31 cellular contexts compared by ENCODE assay signal in genomic region chr2:27412419-27413152, GRCh38. TPM values are rescaled to one million over a fixed set of nuclear protein-coding genes. Genes with fewer than 3 reads are reported as not detected.
"Had no signal": no experiment of that assay in that cellular context is flagged by ENCODE, and none has a peak within 500 bp of the region (broad histone marks: within the 10 kb centered on the region; RNA-seq: fewer than 3 reads in every experiment).

No MANE protein-coding gene starts in this region.

- H3K36me3 Mint-ChIP-seq: neural progenitor cell had no signal

- H3K27ac Mint-ChIP-seq: neural progenitor cell; progenitor cell of endocrine pancreas; stimulated activated naive CD8-positive, alpha-beta T cell treated with anti-CD3 and anti-CD28 coated beads, Interleukin-15, amount 100 ng/mL, for 72 hours had no signal

- H3K27ac ChIP-seq: colonic mucosa, esophagus squamous epithelium, heart right ventricle, left lung, neural progenitor cell, parathyroid adenoma, suprapubic skin, transverse colon, upper lobe of right lung, uterus had no signal

- H3K4me3 Mint-ChIP-seq: neural progenitor cell; stimulated activated naive CD8-positive, alpha-beta T cell treated with anti-CD3 and anti-CD28 coated beads, Interleukin-15, amount 100 ng/mL, for 72 hours had no signal

- H3K9me3 ChIP-seq: colonic mucosa, esophagus squamous epithelium, heart right ventricle, left lung, suprapubic skin, transverse colon, upper lobe of right lung, uterus had no signal

- H3K27me3 ChIP-seq: colonic mucosa, esophagus squamous epithelium, heart right ventricle, left lung, neural progenitor cell, suprapubic skin, transverse colon, upper lobe of right lung, uterus had no signal

- H3K4me3 ChIP-seq: colonic mucosa, esophagus squamous epithelium, heart right ventricle, left lung, neural progenitor cell, smooth muscle cell, suprapubic skin, transverse colon, upper lobe of right lung, uterus had no signal

- H3K4me2 ChIP-seq: neural progenitor cell, smooth muscle cell had no signal

- H2AFZ ChIP-seq: neural progenitor cell, parathyroid adenoma had no signal

- ATAC-seq: heart right ventricle; left cardiac atrium; left lung; naive thymus-derived CD4-positive, alpha-beta T cell; sciatic nerve; stimulated activated naive CD8-positive, alpha-beta T cell treated with anti-CD3 and anti-CD28 coated beads, Interleukin-15, amount 100 ng/mL, for 72 hours; upper lobe of right lung had no signal

- H3K4me1 ChIP-seq: parathyroid adenoma had no signal

- H3K36me3 ChIP-seq: colonic mucosa, left lung, neural progenitor cell, suprapubic skin, transverse colon, upper lobe of right lung, uterus had no signal

- DNase-seq: colonic mucosa; dermis blood vessel endothelial cell; effector memory CD4-positive, alpha-beta T cell; esophagus squamous epithelium; foreskin melanocyte; glutamatergic neuron; heart right ventricle; hippocampal formation; left cardiac atrium; left lung; mesenchymal stem cell; midbrain; naive thymus-derived CD4-positive, alpha-beta T cell; stimulated activated CD4-positive, alpha-beta T cell treated with anti-CD3 and anti-CD28 coated beads, Interleukin-12 subunit alpha, Interleukin-12 subunit beta, amount 100 ng/mL, for 4 hours; stimulated activated CD4-positive, alpha-beta T cell treated with anti-CD3 and anti-CD28 coated beads, Interleukin-1b, Interleukin-23, amount 100 ng/mL, for 48 hours; stimulated activated CD4-positive, alpha-beta T cell treated with anti-CD3 and anti-CD28 coated beads, Interleukin-4, amount 100 ng/mL, for 1 hour; stimulated activated CD8-positive, alpha-beta memory T cell treated with anti-CD3 and anti-CD28 coated beads, Interleukin-4, amount 100 ng/mL, for 48 hours; stimulated activated naive CD4-positive, alpha-beta T cell; stimulated activated naive CD8-positive, alpha-beta T cell treated with anti-CD3 and anti-CD28 coated beads, Interleukin-15, amount 100 ng/mL, for 72 hours; transverse colon; upper lobe of right lung; uterus had no signal

- FAIRE-seq: endothelial cell of umbilical vein, islet of Langerhans had no signal

- H3K9ac ChIP-seq: neural progenitor cell, parathyroid adenoma had no signal

RNA-seq across cellular contexts. Expression of gene KRTCAP3, which starts 29.6 kb away (rescaled TPM):
- total RNA-seq: left cardiac atrium, lung microvascular endothelial cell had no signal
